ENCODE assay signal across 17 cellular contexts in the genomic region with DNA sequence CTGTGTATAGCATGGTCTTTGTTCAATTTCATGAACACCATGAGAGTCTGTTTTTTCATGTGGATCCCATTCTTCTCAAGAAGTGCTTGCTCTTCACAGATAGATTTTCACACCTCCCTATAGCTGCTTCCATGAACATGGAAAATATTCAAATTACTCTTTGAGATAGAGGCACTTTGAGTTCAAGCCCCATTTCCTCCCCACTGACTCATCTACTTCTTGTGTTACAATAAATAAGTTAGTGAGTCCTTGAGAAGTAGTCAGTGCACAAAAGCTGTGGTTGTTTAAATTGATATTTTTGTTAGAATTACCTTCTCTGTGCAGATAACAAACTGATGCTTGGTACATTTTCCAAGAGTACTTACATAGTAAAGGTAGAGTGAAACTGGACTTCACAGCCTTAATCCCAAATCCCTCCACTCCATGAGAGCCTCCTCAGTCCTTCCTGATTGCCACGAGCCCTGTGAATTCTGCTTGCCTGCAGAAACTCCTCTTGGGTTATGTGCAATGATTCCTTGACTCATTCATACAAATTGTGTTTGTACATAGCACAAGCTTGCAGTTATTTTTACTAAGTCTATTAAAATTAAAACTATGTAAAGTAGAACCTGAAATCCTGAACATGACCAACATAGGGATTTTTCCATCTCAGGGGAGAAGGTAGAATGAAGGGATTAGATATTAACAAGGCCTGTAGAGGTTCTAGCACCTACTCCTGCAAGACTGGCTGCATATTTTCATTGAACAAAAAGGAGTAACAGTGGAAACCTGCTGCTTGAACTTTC.
"Had no signal": no experiment of that assay in that cellular context is flagged by ENCODE, and none has a peak within 500 bp of the region (broad histone marks: within the 10 kb centered on the region; RNA-seq: fewer than 3 reads in every experiment).

No MANE protein-coding gene starts in this region.

- H3K36me3 ChIP-seq: adrenal gland, spleen, stomach, upper lobe of left lung had no signal

- H3K27ac Mint-ChIP-seq: activated CD4-positive, alpha-beta memory T cell treated with anti-CD3 and anti-CD28 coated beads, Interleukin-2, amount 10 ng/mL, durations not matched to agents 7 days and 5 days; activated naive CD4-positive, alpha-beta T cell treated with anti-CD3 and anti-CD28 coated beads, Interleukin-2, amount 50 U/mL, for 24 hours; memory B cell; natural killer cell had no signal

- H3K27ac ChIP-seq: adrenal gland, spleen, stomach, testis, upper lobe of left lung, VCaP had no signal

- H3K27me3 Mint-ChIP-seq: activated CD4-positive, alpha-beta memory T cell treated with anti-CD3 and anti-CD28 coated beads, Interleukin-2, amount 10 ng/mL, durations not matched to agents 7 days and 5 days had no signal

- H3K36me3 Mint-ChIP-seq: activated naive CD4-positive, alpha-beta T cell treated with anti-CD3 and anti-CD28 coated beads, Interleukin-2, amount 50 U/mL, for 24 hours; memory B cell; natural killer cell had no signal

- H3K4me1 Mint-ChIP-seq: activated CD4-positive, alpha-beta memory T cell treated with anti-CD3 and anti-CD28 coated beads, Interleukin-2, amount 10 ng/mL, durations not matched to agents 7 days and 5 days; activated naive CD4-positive, alpha-beta T cell treated with anti-CD3 and anti-CD28 coated beads, Interleukin-2, amount 50 U/mL, for 24 hours; memory B cell; natural killer cell had no signal

- H3K4me1 ChIP-seq: adrenal gland, testis had no signal

- DNase-seq: activated CD4-positive, alpha-beta memory T cell treated with anti-CD3 and anti-CD28 coated beads, Interleukin-2, amount 10 ng/mL, durations not matched to agents 7 days and 5 days; activated effector memory CD4-positive, alpha-beta T cell treated with anti-CD3 and anti-CD28 coated beads, Interleukin-2, amount 50 U/mL, for 16 hours; activated T-cell treated with anti-CD3 and anti-CD28 coated beads, Interleukin-2, amount 50 U/mL, for 48 hours; adrenal gland; caudate nucleus; hypothalamus; left ventricle myocardium superior; natural killer cell; spleen; stomach; testis; upper lobe of left lung had no signal

- H3K4me3 Mint-ChIP-seq: activated CD4-positive, alpha-beta memory T cell treated with anti-CD3 and anti-CD28 coated beads, Interleukin-2, amount 10 ng/mL, durations not matched to agents 7 days and 5 days; activated naive CD4-positive, alpha-beta T cell treated with anti-CD3 and anti-CD28 coated beads, Interleukin-2, amount 50 U/mL, for 24 hours; memory B cell; natural killer cell had no signal

- H3K9me3 ChIP-seq: adrenal gland, spleen, stomach, testis, upper lobe of left lung had no signal

- H3K4me3 ChIP-seq: adrenal gland, spleen, stomach, testis, upper lobe of left lung had no signal

- H3K9me3 Mint-ChIP-seq: activated CD4-positive, alpha-beta memory T cell treated with anti-CD3 and anti-CD28 coated beads, Interleukin-2, amount 10 ng/mL, durations not matched to agents 7 days and 5 days; activated naive CD4-positive, alpha-beta T cell treated with anti-CD3 and anti-CD28 coated beads, Interleukin-2, amount 50 U/mL, for 24 hours; memory B cell; natural killer cell had no signal

- ATAC-seq: esophagus mucosa, left ventricle myocardium superior, natural killer cell, sciatic nerve had no signal

- H3K27me3 ChIP-seq: stomach, testis, upper lobe of left lung had no signal
